In genomic region chr2:9165625-9166024, GRCh38 we compare ENCODE assay signal across 1 cellular context.
TF ChIP-seq lines count a peak whose summit lies in the region.

No MANE protein-coding gene starts in this region.

TF ChIP-seq in GM23338, 12 proteins besides CTCF, POLR2A, EP300 and RAD21:
- TF ChIP-seq ZNF462 (CRISPR knock-in tag; IDR thresholded peaks at IDR 0.05) = no peak
- TF ChIP-seq ZNF114 (CRISPR knock-in tag; IDR thresholded peaks at IDR 0.05) = no peak
- no peak for TF ChIP-seq STAT1 (IDR thresholded peaks at IDR 0.05; ENCODE audit: unreplicated experiment)
- TF ChIP-seq POLR2AphosphoS5 (IDR thresholded peaks at IDR 0.05; ENCODE audit: low read depth) = no peak
- no peak for TF ChIP-seq EZH2phosphoT487 (IDR thresholded peaks at IDR 0.05; ENCODE audit: unreplicated experiment)
- no peak for TF ChIP-seq ZNF331 (CRISPR knock-in tag; IDR thresholded peaks at IDR 0.05; ENCODE audit: low read depth)
- no peak for TF ChIP-seq REST (IDR thresholded peaks at IDR 0.05; ENCODE audit: unreplicated experiment)
- TF ChIP-seq ETS1 (IDR thresholded peaks at IDR 0.05) = no peak
- TF ChIP-seq NANOG (IDR thresholded peaks at IDR 0.05; ENCODE audit: borderline replicate concordance) = no peak
- no peak for TF ChIP-seq CREB1 (CRISPR knock-in tag; IDR thresholded peaks at IDR 0.05; ENCODE audit: low read depth)
- TF ChIP-seq EZH2 (IDR thresholded peaks at IDR 0.05; ENCODE audit: low read depth, unreplicated experiment) = no peak
- TF ChIP-seq JUNB (IDR thresholded peaks at IDR 0.05; ENCODE audit: unreplicated experiment) = no peak
